ENCODE assay signal across 1 cellular context in genomic region chr10:121553861-121554264, GRCh38.
TF ChIP-seq lines count a peak whose summit lies in the region.

No MANE protein-coding gene starts in this region.

TF ChIP-seq in H1, 55 proteins besides CTCF, POLR2A, EP300 and RAD21:
- TF ChIP-seq RNF2 (IDR thresholded peaks at IDR 0.05; ENCODE audit: borderline replicate concordance, low read depth, low read length, missing control alignments, poor library complexity, severe bottlenecking): no peak
- TF ChIP-seq HDAC6 (IDR thresholded peaks at IDR 0.05; ENCODE audit: low read depth, low read length): no peak
- no peak for TF ChIP-seq CBX5 (IDR thresholded peaks at IDR 0.05; ENCODE audit: low read depth, low read length)
- TF ChIP-seq KDM4A (IDR thresholded peaks at IDR 0.05; ENCODE audit: low read depth, low read length, severe bottlenecking): no peak
- no peak for TF ChIP-seq BACH1 (IDR thresholded peaks at IDR 0.05; ENCODE audit: low read length)
- TF ChIP-seq NANOG (IDR thresholded peaks at IDR 0.05; ENCODE audit: insufficient read depth, low read depth, low read length, poor library complexity, severe bottlenecking): no peak
- no peak for TF ChIP-seq SIRT6 (IDR thresholded peaks at IDR 0.05; ENCODE audit: low read length)
- no peak for TF ChIP-seq KDM1A (IDR thresholded peaks at IDR 0.05; ENCODE audit: borderline replicate concordance, low read length)
- no peak for TF ChIP-seq NRF1 (IDR thresholded peaks at IDR 0.05; ENCODE audit: low read depth, low read length)
- no peak for TF ChIP-seq TBP (IDR thresholded peaks at IDR 0.05; ENCODE audit: low read depth, low read length)
- TF ChIP-seq SP1 (IDR thresholded peaks at IDR 0.05; ENCODE audit: low read depth, low read length): no peak
- TF ChIP-seq POLR2AphosphoS5 (IDR thresholded peaks at IDR 0.05; ENCODE audit: low read depth, low read length): no peak
- TF ChIP-seq SP2 (IDR thresholded peaks at IDR 0.05; ENCODE audit: low read length): no peak
- no peak for TF ChIP-seq JUN (IDR thresholded peaks at IDR 0.05; ENCODE audit: low read depth, low read length)
TF ChIP-seq in H1: peak in this region for 0.
